38 cellular contexts compared by ENCODE assay signal in the genomic region with DNA sequence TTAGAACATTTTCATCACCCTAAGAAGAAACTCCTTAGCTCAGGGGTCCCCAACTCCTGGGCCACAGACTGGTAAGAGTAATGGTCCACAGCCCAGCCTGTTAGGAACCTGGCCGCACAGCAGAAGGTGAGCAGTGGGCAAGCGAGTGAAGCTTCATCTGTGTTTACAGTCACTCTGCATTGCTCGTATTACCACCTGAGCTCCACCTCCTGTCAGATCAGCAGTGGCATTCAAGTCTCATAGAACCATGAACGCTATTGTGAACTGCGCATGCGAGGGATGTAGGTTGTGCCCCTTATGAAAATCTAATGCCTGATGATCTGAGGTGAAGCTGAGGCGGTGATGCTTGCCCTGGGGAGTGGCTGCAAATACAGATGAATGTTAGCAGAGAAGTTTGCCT.
"Had no signal": no experiment of that assay in that cellular context is flagged by ENCODE, and none has a peak within 500 bp of the region (broad histone marks: within the 10 kb centered on the region; RNA-seq: fewer than 3 reads in every experiment).

No MANE protein-coding gene starts in this region.

- ATAC-seq: activated naive CD4-positive, alpha-beta T cell treated with anti-CD3 and anti-CD28 coated beads, Interleukin-2, amount 50 U/mL, for 72 hours; activated naive CD8-positive, alpha-beta T cell treated with anti-CD3 and anti-CD28 coated beads, Interleukin-2, amount 50 U/mL, for 24 hours; activated T-cell treated with anti-CD3 and anti-CD28 coated beads, Interleukin-2, amount 50 U/mL, for 4 hours; activated T-cell treated with anti-CD3 and anti-CD28 coated beads, Interleukin-2, amount 50 U/mL, for 72 hours; activated T-helper 17 cell treated with anti-CD3 and anti-CD28 coated beads, Interleukin-2, amount 50 U/mL, for 72 hours; body of pancreas had no signal

- H3K27me3 Mint-ChIP-seq: activated naive CD4-positive, alpha-beta T cell treated with anti-CD3 and anti-CD28 coated beads, Interleukin-2, amount 10 ng/mL, durations not matched to agents 7 days and 5 days; activated naive CD8-positive, alpha-beta T cell treated with anti-CD3 and anti-CD28 coated beads for 36 hours; activated naive CD8-positive, alpha-beta T cell treated with anti-CD3 and anti-CD28 coated beads, Interleukin-2, amount 10 ng/mL, durations not matched to agents 7 days and 5 days; brain had no signal

- DNase-seq: activated effector memory CD4-positive, alpha-beta T cell treated with anti-CD3 and anti-CD28 coated beads, Interleukin-2, amount 50 U/mL, for 16 hours; activated effector memory CD4-positive, alpha-beta T cell treated with Interleukin-2 at 50 U/mL for 16 hours; activated gamma-delta T cell; activated gamma-delta T cell treated with Interleukin-2 at 50 U/mL for 16 hours; activated naive CD4-positive, alpha-beta T cell; activated naive CD4-positive, alpha-beta T cell treated with anti-CD3 and anti-CD28 coated beads for 36 hours; activated naive CD4-positive, alpha-beta T cell treated with anti-CD3 and anti-CD28 coated beads, Interleukin-2, amount 10 ng/mL, durations not matched to agents 7 days and 5 days; activated naive CD4-positive, alpha-beta T cell treated with anti-CD3 and anti-CD28 coated beads, Interleukin-2, amount 50 U/mL, for 16 hours; activated naive CD4-positive, alpha-beta T cell treated with Interleukin-2 at 50 U/mL for 16 hours; activated naive CD8-positive, alpha-beta T cell treated with anti-CD3 and anti-CD28 coated beads for 36 hours; activated naive CD8-positive, alpha-beta T cell treated with anti-CD3 and anti-CD28 coated beads, Interleukin-2, amount 10 ng/mL, durations not matched to agents 7 days and 5 days; activated naive CD8-positive, alpha-beta T cell treated with anti-CD3 and anti-CD28 coated beads, Interleukin-2, amount 50 U/mL, for 24 hours; activated T-cell treated with anti-CD3 and anti-CD28 coated beads, Interleukin-2, amount 50 U/mL, for 24 hours; activated T-cell treated with anti-CD3 and anti-CD28 coated beads, Interleukin-2, amount 50 U/mL, for 4 hours; activated T-cell treated with anti-CD3 and anti-CD28 coated beads, Interleukin-2, amount 50 U/mL, for 48 hours; activated T-cell treated with anti-CD3 and anti-CD28 coated beads, Interleukin-2, amount 50 U/mL, for 72 hours; adrenal gland; amniotic stem cell; amygdala; anterior cingulate cortex; body of pancreas; brain microvascular endothelial cell; caudate nucleus; central memory CD4-positive, alpha-beta T cell; cerebellar nuclear complex had no signal

- H3K9me3 Mint-ChIP-seq: activated naive CD4-positive, alpha-beta T cell treated with anti-CD3 and anti-CD28 coated beads, Interleukin-2, amount 50 U/mL, for 24 hours; activated T-helper 17 cell treated with anti-CD3 and anti-CD28 coated beads, Interleukin-2, amount 50 U/mL, for 72 hours; central memory CD8-positive, alpha-beta T cell had no signal

- H3K4me1 ChIP-seq: adrenal gland, ascending aorta, body of pancreas, breast epithelium had no signal

- H3K4me3 Mint-ChIP-seq: activated naive CD4-positive, alpha-beta T cell treated with anti-CD3 and anti-CD28 coated beads for 36 hours; activated naive CD4-positive, alpha-beta T cell treated with anti-CD3 and anti-CD28 coated beads, Interleukin-2, amount 10 ng/mL, durations not matched to agents 7 days and 5 days; activated naive CD4-positive, alpha-beta T cell treated with anti-CD3 and anti-CD28 coated beads, Interleukin-2, amount 50 U/mL, for 24 hours; activated naive CD8-positive, alpha-beta T cell; activated naive CD8-positive, alpha-beta T cell treated with anti-CD3 and anti-CD28 coated beads for 36 hours; activated naive CD8-positive, alpha-beta T cell treated with anti-CD3 and anti-CD28 coated beads, Interleukin-2, amount 10 ng/mL, durations not matched to agents 7 days and 5 days; activated naive CD8-positive, alpha-beta T cell treated with anti-CD3 and anti-CD28 coated beads, Interleukin-2, amount 50 U/mL, for 24 hours; activated T-cell treated with anti-CD3 and anti-CD28 coated beads, Interleukin-2, amount 50 U/mL, for 24 hours; activated T-cell treated with anti-CD3 and anti-CD28 coated beads, Interleukin-2, amount 50 U/mL, for 4 hours; activated T-cell treated with anti-CD3 and anti-CD28 coated beads, Interleukin-2, amount 50 U/mL, for 72 hours; activated T-helper 1 cell treated with anti-CD3 and anti-CD28 coated beads, Interleukin-12 subunit alpha, Interleukin-12 subunit beta, Interleukin-2, Interleukin-4 antibody, amounts not matched to agents 30 ng/mL and 10 ng/mL and 1 ng/mL, durations not matched to agents 14 hours and 24 hours and 36 hours; activated T-helper 17 cell treated with anti-CD3 and anti-CD28 coated beads, Interleukin-2, amount 50 U/mL, for 72 hours; brain; central memory CD8-positive, alpha-beta T cell had no signal

- H3K4me3 ChIP-seq: adrenal gland, ascending aorta, body of pancreas, breast epithelium, cardiac muscle cell had no signal

- H3K27me3 ChIP-seq: adrenal gland, ascending aorta, body of pancreas, brain microvascular endothelial cell, breast epithelium, cardiac muscle cell had no signal

- H3K36me3 Mint-ChIP-seq: activated naive CD4-positive, alpha-beta T cell treated with anti-CD3 and anti-CD28 coated beads, Interleukin-2, amount 10 ng/mL, durations not matched to agents 7 days and 5 days; activated naive CD4-positive, alpha-beta T cell treated with anti-CD3 and anti-CD28 coated beads, Interleukin-2, amount 50 U/mL, for 24 hours; activated naive CD4-positive, alpha-beta T cell treated with anti-CD3 and anti-CD28 coated beads, Interleukin-2, amount 50 U/mL, for 72 hours; activated naive CD8-positive, alpha-beta T cell; activated naive CD8-positive, alpha-beta T cell treated with anti-CD3 and anti-CD28 coated beads for 36 hours had no signal

- H3K27ac Mint-ChIP-seq: activated naive CD4-positive, alpha-beta T cell treated with anti-CD3 and anti-CD28 coated beads for 36 hours; activated naive CD4-positive, alpha-beta T cell treated with anti-CD3 and anti-CD28 coated beads, Interleukin-2, amount 10 ng/mL, durations not matched to agents 7 days and 5 days; activated naive CD4-positive, alpha-beta T cell treated with anti-CD3 and anti-CD28 coated beads, Interleukin-2, amount 50 U/mL, for 24 hours; activated naive CD4-positive, alpha-beta T cell treated with anti-CD3 and anti-CD28 coated beads, Interleukin-2, amount 50 U/mL, for 72 hours; activated naive CD8-positive, alpha-beta T cell; activated naive CD8-positive, alpha-beta T cell treated with anti-CD3 and anti-CD28 coated beads for 36 hours; activated naive CD8-positive, alpha-beta T cell treated with anti-CD3 and anti-CD28 coated beads, Interleukin-2, amount 10 ng/mL, durations not matched to agents 7 days and 5 days; activated naive CD8-positive, alpha-beta T cell treated with anti-CD3 and anti-CD28 coated beads, Interleukin-2, amount 50 U/mL, for 24 hours; activated T-cell treated with anti-CD3 and anti-CD28 coated beads, Interleukin-2, amount 50 U/mL, for 24 hours; activated T-cell treated with anti-CD3 and anti-CD28 coated beads, Interleukin-2, amount 50 U/mL, for 72 hours; activated T-helper 1 cell treated with anti-CD3 and anti-CD28 coated beads, Interleukin-12 subunit alpha, Interleukin-12 subunit beta, Interleukin-2, Interleukin-4 antibody, amounts not matched to agents 30 ng/mL and 10 ng/mL and 1 ng/mL, durations not matched to agents 14 hours and 24 hours and 36 hours; activated T-helper 17 cell treated with anti-CD3 and anti-CD28 coated beads, Interleukin-2, amount 50 U/mL, for 72 hours; activated T-helper 2 cell treated with anti-CD3 and anti-CD28 coated beads, Interferon-gamma antibody, Interleukin-2, Interleukin-4, amounts not matched to agents 10 μg/mL and 5 μg/mL and 100 μg/mL, durations not matched to agents 14 hours and 24 hours and 36 hours had no signal

- H3K9me3 ChIP-seq: adrenal gland, ascending aorta, body of pancreas, breast epithelium had no signal

- FAIRE-seq: astrocyte, bronchial epithelial cell had no signal

- H3K4me1 Mint-ChIP-seq: activated naive CD4-positive, alpha-beta T cell treated with anti-CD3 and anti-CD28 coated beads, Interleukin-2, amount 10 ng/mL, durations not matched to agents 7 days and 5 days; activated naive CD4-positive, alpha-beta T cell treated with anti-CD3 and anti-CD28 coated beads, Interleukin-2, amount 50 U/mL, for 24 hours; activated naive CD8-positive, alpha-beta T cell treated with anti-CD3 and anti-CD28 coated beads for 36 hours; activated naive CD8-positive, alpha-beta T cell treated with anti-CD3 and anti-CD28 coated beads, Interleukin-2, amount 10 ng/mL, durations not matched to agents 7 days and 5 days; central memory CD8-positive, alpha-beta T cell had no signal

- H3K27ac ChIP-seq: adrenal gland, ascending aorta, body of pancreas, brain microvascular endothelial cell, breast epithelium, cardiac muscle cell had no signal

- H3K36me3 ChIP-seq: adrenal gland, ascending aorta, brain microvascular endothelial cell, breast epithelium, cardiac muscle cell had no signal
